In the genomic region with DNA sequence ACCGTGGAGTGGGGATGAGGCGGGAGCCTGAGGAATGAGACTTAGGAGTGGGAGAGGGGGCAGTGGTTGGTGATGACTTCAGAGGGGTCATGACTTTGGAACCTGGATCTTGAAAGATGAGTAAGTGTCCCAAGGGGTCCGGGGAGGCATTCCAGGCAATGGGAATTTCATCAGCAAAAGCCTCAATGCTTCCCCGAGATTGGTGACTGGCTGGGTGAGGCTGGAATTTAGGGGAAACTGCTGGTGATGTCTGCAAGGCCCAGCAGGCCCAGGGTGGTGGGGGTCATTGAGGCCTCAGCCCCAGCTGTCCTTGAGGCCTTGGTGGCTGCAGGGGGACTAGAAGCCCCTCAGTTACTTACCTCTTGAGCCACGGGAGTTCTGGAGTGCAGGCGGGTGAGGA, we compare ENCODE assay signal across 10 cellular contexts. TPM values are rescaled to one million over a fixed set of nuclear protein-coding genes. Genes with fewer than 3 reads are reported as not detected.
DNase-seq lines count a peak whose midpoint lies in the region; ATAC-seq and TF ChIP-seq lines count a peak whose summit lies in the region.
"Had no signal": no experiment of that assay in that cellular context is flagged by ENCODE, and none has a peak within 500 bp of the region (broad histone marks: within the 10 kb centered on the region; RNA-seq: fewer than 3 reads in every experiment).

No MANE protein-coding gene starts in this region.

- WGBS in GM23248 (ENCODE audit: low coverage in 1 of 2, low lambda C conversion rate in 2 of 2, missing lambda C conversion rate in 2 of 2), 2 experiments: 18 to 29% methylated on average over 5 to 6 of the region's 6 CpGs
- 41% methylated on average over 6 of the region's 6 CpGs for WGBS in smooth muscle cell (ENCODE audit: low lambda C conversion rate)

- peak overlapping the region; percentile 31 for H3K4me2 ChIP-seq in GM23248 (ENCODE audit: unreplicated experiment)
- H3K4me2 ChIP-seq in smooth muscle cell: no peak overlapping the region

- in situ Hi-C loops in GM23248 (cut with MboI): no loop called here

- H3F3A ChIP-seq in GM23248 (ENCODE audit: insufficient read depth) (peaks cover 78% of the 10 kb centered on the region), smooth muscle cell (ENCODE audit: low read depth) (peaks cover 30% of the 10 kb centered on the region)

- H3K4me1 ChIP-seq in GM23248 (ENCODE audit: insufficient read depth): peaks cover 89% of the 10 kb centered on the region
- peaks cover 26% of the 10 kb centered on the region for H3K4me1 ChIP-seq in iPS-15b (ENCODE audit: control insufficient read depth, insufficient read depth, low read length)
- H3K4me1 ChIP-seq in smooth muscle cell (ENCODE audit: low read depth): peaks cover 26% of the 10 kb centered on the region

- no peak for TF ChIP-seq CTCF in smooth muscle cell (IDR thresholded peaks at IDR 0.05; ENCODE audit: borderline replicate concordance, insufficient read depth, poor library complexity, severe bottlenecking)

- peaks cover 91% of the 10 kb centered on the region for H3K79me2 ChIP-seq in GM23248 (ENCODE audit: insufficient read depth)
- peaks cover 97% of the 10 kb centered on the region for H3K79me2 ChIP-seq in smooth muscle cell (ENCODE audit: low read depth)

- H3K27me3 ChIP-seq in GM23248 (replicated peaks; ENCODE audit: insufficient read depth): no peaks in the 10 kb centered on the region
- H3K27me3 ChIP-seq in iPS-15b (ENCODE audit: control insufficient read depth, insufficient read depth, low read length): no peaks in the 10 kb centered on the region
- H3K27me3 ChIP-seq in smooth muscle cell (ENCODE audit: low read depth): no peaks in the 10 kb centered on the region

- H4K20me1 ChIP-seq in GM23248 (ENCODE audit: insufficient read depth): no peaks in the 10 kb centered on the region
- peaks cover 100% of the 10 kb centered on the region for H4K20me1 ChIP-seq in smooth muscle cell (ENCODE audit: low read depth)

- no peak overlapping the region for H2AFZ ChIP-seq in GM23248
- no peak overlapping the region for H2AFZ ChIP-seq in smooth muscle cell (ENCODE audit: low read depth)

- H3K9me3 ChIP-seq in GM23248 (ENCODE audit: low read depth): no peaks in the 10 kb centered on the region
- H3K9me3 ChIP-seq in iPS-15b (ENCODE audit: control insufficient read depth, insufficient read depth, low read length): no peaks in the 10 kb centered on the region
- no peaks in the 10 kb centered on the region for H3K9me3 ChIP-seq in smooth muscle cell (replicated peaks; ENCODE audit: low read depth)

- no peak for ATAC-seq in HG03565 (IDR thresholded peaks at IDR 0.05; ENCODE audit: unreplicated experiment)

- H3K36me3 ChIP-seq in GM23248 (ENCODE audit: low read depth): 0 out of 2 replicates have a peak, but pooled peaks cover 8% of the 10 kb centered on the region
- peaks cover 4% of the 10 kb centered on the region for H3K36me3 ChIP-seq in iPS-15b (ENCODE audit: control insufficient read depth, insufficient read depth, low read length)
- no peaks in the 10 kb centered on the region for H3K36me3 ChIP-seq in smooth muscle cell (ENCODE audit: low read depth)

- H3K4me3 ChIP-seq in GM23248 (no peak overlapping the region; the same call in 1 of the 2 replicates), iPS-15b (ENCODE audit: low read depth, low read length) (no peak overlapping the region), smooth muscle cell (no peak overlapping the region)

- DNase-seq in GM23248 (peak; percentile 80), astrocyte of the hippocampus (ENCODE audit: low read depth, low spot score) (peak; percentile 53), smooth muscle cell (lab: John Stamatoyannopoulos, UW; ENCODE audit: unreplicated experiment) (no peak), NCI-H1048 (lab: John Stamatoyannopoulos, UW) (no peak), DMS79 treated with DMSO at 0.1 percent for 48 hours (lab: John Stamatoyannopoulos, UW) (no peak)
- DNase-seq in stimulated activated CD4-positive, alpha-beta T cell treated with anti-CD3 and anti-CD28 coated beads, Interleukin-1b, Interleukin-23, amount 100 ng/mL, for 48 hours: no peak
- DNase-seq: activated effector memory CD4-positive, alpha-beta T cell treated with anti-CD3 and anti-CD28 coated beads, Interleukin-2, amount 50 U/mL, for 16 hours; naive B cell had no signal

- peak overlapping the region; percentile 87 for H3K27ac ChIP-seq in GM23248
- H3K27ac ChIP-seq in smooth muscle cell (ENCODE audit: low read depth): peak overlapping the region; percentile 77

- H3K9me2 ChIP-seq in GM23248 (ENCODE audit: insufficient read depth): no peaks in the 10 kb centered on the region

- peak overlapping the region; percentile 66 for H3K9ac ChIP-seq in GM23248
- peak overlapping the region; percentile 24 for H3K9ac ChIP-seq in iPS-15b (ENCODE audit: low read depth, low read length)
- peak overlapping the region; percentile 11 for H3K9ac ChIP-seq in smooth muscle cell (ENCODE audit: low read depth)

RNA-seq across cellular contexts. Expression of a gene that starts 7.5 kb away (rescaled TPM):
- 129 and 159 TPM in 2 replicates for total RNA-seq in GM23248 (2014; rRNA removed; shearing (Covaris generic))
- polyA plus RNA-seq in GM23248 (2016; fragmentation: Nextera tagmentation; extraction: Ambion mirVana) (39.1 and 41.3 TPM in 2 replicates), smooth muscle cell (32.4 and 42.1 TPM in 2 replicates)
- 53.0 and 64.6 TPM in 2 replicates for total RNA-seq in smooth muscle cell

Comparison
In these comparisons a context has a peak if more than half of its experiments do, and no peak if none do; other contexts are left out.
1. DNase-seq: peak in GM23248 (single experiment) and astrocyte of the hippocampus (single experiment); none in smooth muscle cell (single experiment), NCI-H1048 (single experiment), stimulated activated CD4-positive, alpha-beta T cell treated with anti-CD3 and anti-CD28 coated beads, Interleukin-1b, Interleukin-23, amount 100 ng/mL, for 48 hours (single experiment) and DMS79 treated with DMSO at 0.1 percent for 48 hours (single experiment).
2. H3K9ac ChIP-seq: peak in every context shown above with its lines; median percentile 66 in GM23248; 24 in iPS-15b; 11 in smooth muscle cell.